ENCODE assay signal across 23 cellular contexts in the genomic region with DNA sequence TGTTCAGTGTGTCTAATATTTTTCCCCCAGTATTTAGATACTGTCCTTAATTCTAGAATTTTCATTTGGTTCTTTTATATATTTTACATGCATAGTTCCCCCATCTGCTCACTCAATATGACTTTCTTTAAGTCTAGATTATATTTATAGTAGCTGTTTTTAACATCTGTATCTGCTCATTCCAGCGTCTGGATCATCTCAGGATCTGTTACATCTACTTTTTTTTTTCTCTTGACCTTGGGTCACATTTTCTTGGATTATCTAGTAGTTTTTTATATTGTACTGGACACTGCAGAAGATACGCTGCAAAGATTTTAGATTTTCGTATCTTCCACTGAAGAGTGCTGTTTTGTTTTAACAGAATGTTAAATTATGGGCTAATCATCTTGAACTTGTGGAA. TPM values are rescaled to one million over a fixed set of nuclear protein-coding genes. Genes with fewer than 3 reads are reported as not detected.
DNase-seq lines count a peak whose midpoint lies in the region; ATAC-seq, FAIRE-seq and TF ChIP-seq lines count a peak whose summit lies in the region.
"Had no signal": no experiment of that assay in that cellular context is flagged by ENCODE, and none has a peak within 500 bp of the region (broad histone marks: within the 10 kb centered on the region; RNA-seq: fewer than 3 reads in every experiment).

No MANE protein-coding gene starts in this region.

- H3K14ac ChIP-seq in mesenchymal stem cell (ENCODE audit: low read length in 2 of 2), result no peak overlapping the region

- RAD21 ChIA-PET in GM12878 (lab: Charles Lee; ENCODE audit: unreplicated experiment), result no interaction called here

- H2AK5ac ChIP-seq in mesenchymal stem cell (ENCODE audit: low read length, severe bottlenecking), result no peak overlapping the region

- H3K9me3 ChIP-seq in GM12878 (replicated peaks; ENCODE audit: control insufficient read depth, insufficient read depth, low read length), result no peaks in the 10 kb centered on the region
- H3K9me3 ChIP-seq in mesenchymal stem cell (ENCODE audit: control insufficient read depth, low read length), result no peaks in the 10 kb centered on the region
- no peaks in the 10 kb centered on the region for H3K9me3 ChIP-seq in gastrocnemius medialis
- H3K9me3 ChIP-seq in osteoblast (ENCODE audit: low read depth, low read length), result no peaks in the 10 kb centered on the region
- H3K9me3 ChIP-seq: Caco-2 had no signal

- 96% methylated on average over 3 of the region's 3 CpGs for WGBS in GM12878 (ENCODE audit: insufficient coverage, insufficient replicate concordance, low lambda C conversion rate, missing lambda C conversion rate)
- 96% methylated on average over 2 of the region's 3 CpGs for WGBS in mesenchymal stem cell

- in situ Hi-C loops in GM12878 (cut with MboI) (no loop called here), gastrocnemius medialis (cut with MboI; ENCODE audit: low sequenced_read_pairs in 4 of 4) (no loop called here)

- H3K4ac ChIP-seq in mesenchymal stem cell (ENCODE audit: low read depth in 1 of 2, low read length in 2 of 2), result no peak overlapping the region

- H3K79me2 ChIP-seq in GM12878 (ENCODE audit: control insufficient read depth, insufficient read depth, low read length), result peaks cover 6% of the 10 kb centered on the region; the same call in 1 of the 2 replicates
- peaks cover 94% of the 10 kb centered on the region for H3K79me2 ChIP-seq in osteoblast (ENCODE audit: insufficient read depth, low read length)

- no peak for DNase-seq in GM12878 (ENCODE audit: low read depth, low spot score)
- DNase-seq in mesenchymal stem cell, result peak; percentile 24
- no peak for DNase-seq in gastrocnemius medialis
- no peak for DNase-seq in head of caudate nucleus
- DNase-seq in GM10266 (ENCODE audit: extremely low spot score), result no peak
- no peak for DNase-seq in osteoblast (ENCODE audit: insufficient read length, low spot score, missing footprints)
- DNase-seq: Caco-2; CD8-positive, alpha-beta T cell; EL; GDM1; Kasumi-1; NCI-H1092 treated with DMSO at 0.1 percent for 48 hours; NCI-H1436 treated with DMSO at 0.1 percent for 48 hours; NCI-H187 treated with DMSO at 0.1 percent for 48 hours; NCI-H524 treated with DMSO at 0.1 percent for 48 hours; NCI-H774; NK-92 treated with Interleukin-12 subunit alpha and Interleukin-12 subunit beta, amount 100 ng/mL, for 24 hours; PC-3 had no signal

- H3K36me3 ChIP-seq in GM12878 (ENCODE audit: control insufficient read depth in 2 of 2, insufficient read depth in 2 of 2, low read length in 1 of 2) (peaks cover 2 to 4% of the 10 kb centered on the region in 2 experiments; a peak in 3 of 4 replicates), mesenchymal stem cell (ENCODE audit: control insufficient read depth in 1 of 2, insufficient read depth in 2 of 2, low read depth in 1 of 2, low read length in 2 of 2) (peaks cover 2 to 8% of the 10 kb centered on the region in 2 experiments), gastrocnemius medialis (no peaks in the 10 kb centered on the region), osteoblast (ENCODE audit: insufficient read depth, low read length) (no peaks in the 10 kb centered on the region)

- FAIRE-seq in GM12878 (lab: Jason Lieb, UNC), result peak; percentile 18
- FAIRE-seq: GM12892, HepG2 had no signal

- intact Hi-C loops in GM12878 (cut with micrococcal nuclease; ENCODE audit: unreplicated experiment) (no loop called here), gastrocnemius medialis (cut with DNase I; ENCODE audit: low total_unique reads) (loop anchor here (2.0 kb wide), 1 partner anchor 19 kb away; no protein-coding TSS in a partner anchor), head of caudate nucleus (cut with DNase I) (no loop called here)

- SMC1A ChIA-PET in GM12878 (lab: Charles Lee; ENCODE audit: uncharacterized antibody, unreplicated experiment), result interaction anchor here (0.6 to 1.3 kb wide), 3 partner anchors 34 to 322 kb away, joined by 3 read pairs; no protein-coding TSS in a partner anchor

- CTCF ChIA-PET in GM12878 (lab: Yijun Ruan, JAX), result interaction anchor here (0.6 kb wide), 1 partner anchor 13 kb away, joined by 3 read pairs; no protein-coding TSS in a partner anchor

- H2AFZ ChIP-seq in GM12878 (ENCODE audit: control insufficient read depth, low read depth, low read length), result no peak overlapping the region
- no peak overlapping the region for H2AFZ ChIP-seq in mesenchymal stem cell (ENCODE audit: low read depth, low read length)
- H2AFZ ChIP-seq in osteoblast (ENCODE audit: low read length), result no peak overlapping the region

- no peak for TF ChIP-seq RAD21 in GM12878 (IDR thresholded peaks at IDR 0.05; ENCODE audit: insufficient read depth, low read depth, low read length)

- H4K91ac ChIP-seq in mesenchymal stem cell (ENCODE audit: low read length), result no peak overlapping the region

- no peak overlapping the region for H3K4me2 ChIP-seq in GM12878 (ENCODE audit: control insufficient read depth, insufficient read depth)
- H3K4me2 ChIP-seq in mesenchymal stem cell (ENCODE audit: low read length, poor library complexity, severe bottlenecking), result no peak overlapping the region
- H3K4me2 ChIP-seq in osteoblast (ENCODE audit: insufficient read depth, low read length), result no peak overlapping the region

- ATAC-seq in GM12878 (no peak), gastrocnemius medialis (no peak), HG03159 (IDR thresholded peaks at IDR 0.05; ENCODE audit: unreplicated experiment) (no peak)
- ATAC-seq: CD8-positive, alpha-beta T cell; HCT116; HepG2; PC-3 had no signal

- H2BK5ac ChIP-seq in mesenchymal stem cell (ENCODE audit: low read depth, low read length, poor library complexity, severe bottlenecking), result no peak overlapping the region

- no peak overlapping the region for H3K23ac ChIP-seq in mesenchymal stem cell (ENCODE audit: low read length in 2 of 2)

- H3K18ac ChIP-seq in mesenchymal stem cell (ENCODE audit: low read depth in 1 of 2, low read length in 2 of 2), result no peak overlapping the region

- POLR2A ChIA-PET in GM12878 (lab: Charles Lee), result no interaction called here

- H2BK120ac ChIP-seq in mesenchymal stem cell (ENCODE audit: low read depth, low read length), result no peak overlapping the region

- no peak for TF ChIP-seq EP300 in GM12878 (IDR thresholded peaks at IDR 0.05; ENCODE audit: borderline replicate concordance in 1 of 2, control insufficient read depth in 1 of 2, low read depth in 2 of 2, low read length in 2 of 2)

- no peak overlapping the region for H2BK12ac ChIP-seq in mesenchymal stem cell (ENCODE audit: low read length in 2 of 2)

- no TSS peak for BruUV-seq in GM12878 (replicated peaks; lab: Mats Ljungman, UMichigan)

- no peak overlapping the region for H4K8ac ChIP-seq in mesenchymal stem cell (ENCODE audit: low read length)

- H3K9ac ChIP-seq in GM12878 (ENCODE audit: control insufficient read depth, insufficient read depth, low read length), result no peak overlapping the region
- H3K9ac ChIP-seq in mesenchymal stem cell (ENCODE audit: low read length), result no peak overlapping the region

- H3K27ac ChIP-seq in GM12878 (ENCODE audit: control insufficient read depth, insufficient read depth) (no peak overlapping the region), mesenchymal stem cell (ENCODE audit: low read length, poor library complexity, severe bottlenecking) (no peak overlapping the region), gastrocnemius medialis (peak overlapping the region; percentile 60 to 80 (median 66)), osteoblast (ENCODE audit: low read depth, low read length) (no peak overlapping the region)
- H3K27ac ChIP-seq: C4-2B had no signal

- no peak overlapping the region for H3K4me3 ChIP-seq in GM12878
- H3K4me3 ChIP-seq in mesenchymal stem cell (ENCODE audit: insufficient read depth in 1 of 2, low read depth in 1 of 2, low read length in 2 of 2), result no peak overlapping the region
- no peak overlapping the region for H3K4me3 ChIP-seq in gastrocnemius medialis
- no peak overlapping the region for H3K4me3 ChIP-seq in osteoblast (ENCODE audit: insufficient read depth, low read length)

- H3K79me1 ChIP-seq in mesenchymal stem cell (replicated peaks; ENCODE audit: low read length, poor library complexity, severe bottlenecking), result peaks cover 19% of the 10 kb centered on the region

- H3K27me3 ChIP-seq in GM12878 (replicated peaks in 1 of 2; ENCODE audit: control insufficient read depth in 2 of 2, insufficient read depth in 2 of 2, low read length in 1 of 2) (no peaks in the 10 kb centered on the region), mesenchymal stem cell (ENCODE audit: control insufficient read depth in 1 of 2, insufficient read depth in 1 of 2, low read length in 2 of 2) (no peaks in the 10 kb centered on the region), gastrocnemius medialis (no peaks in the 10 kb centered on the region), osteoblast (ENCODE audit: insufficient read depth, low read length) (no peaks in the 10 kb centered on the region)

- H2BK15ac ChIP-seq in mesenchymal stem cell (ENCODE audit: low read depth, poor library complexity, severe bottlenecking), result no peak overlapping the region

- TF ChIP-seq POLR2A in GM12878 (IDR thresholded peaks at IDR 0.05; ENCODE audit: low read depth, low read length), result no peak
- no peak for TF ChIP-seq POLR2A in gastrocnemius medialis (IDR thresholded peaks at IDR 0.05)

- H3K4me1 ChIP-seq in GM12878 (ENCODE audit: control insufficient read depth, insufficient read depth, low read length) (no peaks in the 10 kb centered on the region), mesenchymal stem cell (ENCODE audit: control insufficient read depth, insufficient read depth, low read depth, low read length) (no peaks in the 10 kb centered on the region), gastrocnemius medialis (peaks cover 33 to 54% of the 10 kb centered on the region in 2 donors), osteoblast (ENCODE audit: insufficient read depth, low read length) (no peaks in the 10 kb centered on the region)

- H4K20me1 ChIP-seq in GM12878 (ENCODE audit: control insufficient read depth, insufficient read depth), result no peaks in the 10 kb centered on the region; the same call in none of the 2 replicates
- H4K20me1 ChIP-seq in osteoblast (ENCODE audit: insufficient read depth, low read length), result peaks cover 51% of the 10 kb centered on the region

- TF ChIP-seq CTCF in GM12878 (IDR thresholded peaks at IDR 0.05 in 2 of 3, conservative IDR thresholded peaks at IDR 0.05 in 1 of 3; ENCODE audit: control insufficient read depth in 2 of 3, extremely low read depth in 1 of 3, insufficient read depth in 1 of 3, low read depth in 3 of 3, low read length in 3 of 3) (no peak), gastrocnemius medialis (IDR thresholded peaks at IDR 0.05 in 4 of 5, conservative IDR thresholded peaks at IDR 0.05 in 1 of 5) (no peak), GM10266 (IDR thresholded peaks at IDR 0.05; ENCODE audit: control insufficient read depth, insufficient read depth, low read depth, missing control alignments) (no peak), osteoblast (IDR thresholded peaks at IDR 0.05; ENCODE audit: extremely low read depth, low read depth, low read length) (no peak)

RNA-seq across cellular contexts. Expression of a gene that starts 20.7 kb away (rescaled TPM):
- 18.0 and 18.5 TPM in 2 replicates for total RNA-seq in GM12878 (2013; cell fraction: nucleolus; rRNA removed)
- total RNA-seq in GM12878 (2014; rRNA removed), result 9.6 and 9.8 TPM in 2 replicates
- 10.6 and 11.0 TPM in 2 replicates for total RNA-seq in GM12878 (2014; rRNA removed; fragmentation: Illumina TruSeq; extraction: Trizol)
- total RNA-seq in GM12878 (2021), result 10.1 and 10.2 TPM in 2 replicates
- 2.9 TPM for polyA plus RNA-seq in GM12878 (2011; ENCODE audit: low read depth)
- polyA plus RNA-seq in GM12878 (2011; rRNA removed), result 11.7 and 15.7 TPM in 2 replicates
- 4.7 and 4.8 TPM in 2 replicates for polyA plus RNA-seq in GM12878 (2011; cell fraction: cytosol; rRNA removed)
- 6.0 and 7.6 TPM in 2 replicates for polyA plus RNA-seq in GM12878 (2011; cell fraction: nucleus; rRNA removed)
- 4.5 and 4.9 TPM in 2 replicates for polyA plus RNA-seq in GM12878 (2012)
- 7.7 and 9.2 TPM in 2 replicates for polyA plus RNA-seq in GM12878 (2014; fragmentation: Illumina TruSeq; extraction: Trizol)
- polyA plus RNA-seq in GM12878 (2014; fragmentation: Nextera tagmentation; extraction: Ambion mirVana), result 1 to 10 TPM; 2.7 to 3.7 TPM
- polyA plus RNA-seq in GM12878 (2014; rRNA removed), result 7.9 TPM in 2 replicates
- polyA plus RNA-seq in GM12878 (2016; fragmentation: Nextera tagmentation; extraction: Ambion mirVana), result 10 to 100 TPM; 11.7 to 12.0 TPM
- polyA minus RNA-seq in GM12878 (2011; rRNA and poly(A)+ RNA removed), result 20.8 and 23.3 TPM in 2 replicates
- 4.5 and 5.2 TPM in 2 replicates for polyA minus RNA-seq in GM12878 (2011; cell fraction: cytosol; rRNA and poly(A)+ RNA removed)
- polyA minus RNA-seq in GM12878 (2011; cell fraction: nucleus; rRNA and poly(A)+ RNA removed), result 11.8 and 20.2 TPM in 2 replicates
- polyA plus RNA-seq in mesenchymal stem cell (2013, experiment 1 of 2), result 16.4 TPM
- polyA plus RNA-seq in mesenchymal stem cell (2013, experiment 2 of 2), result 16.1 TPM
- total RNA-seq in gastrocnemius medialis, result 10 to 100 TPM in 1 of 4 donors, 1 to 10 TPM in 3; 8.0 to 10.9 (median 9.3) TPM
- total RNA-seq in osteoblast, result 23.9 and 26.2 TPM in 2 replicates

RNA-seq across cellular contexts. Expression of a gene that starts 58.8 kb away (rescaled TPM):
- 50.4 and 50.9 TPM in 2 replicates for total RNA-seq in GM12878 (2013; cell fraction: nucleolus; rRNA removed)
- total RNA-seq in GM12878 (2014; rRNA removed) (6.2 and 8.4 TPM in 2 replicates), GM12878 (2014; rRNA removed; fragmentation: Illumina TruSeq; extraction: Trizol) (14.2 and 15.3 TPM in 2 replicates), GM12878 (2021) (27.0 and 28.0 TPM in 2 replicates), gastrocnemius medialis (10 to 100 TPM; 30.4 to 37.7 (median 32.8) TPM), osteoblast (12.4 and 14.5 TPM in 2 replicates)
- 14.0 TPM for polyA plus RNA-seq in GM12878 (2011; ENCODE audit: low read depth)
- polyA plus RNA-seq in GM12878 (2011; rRNA removed) (22.7 and 30.7 TPM in 2 replicates), GM12878 (2014; fragmentation: Illumina TruSeq; extraction: Trizol) (28.6 and 40.3 TPM in 2 replicates), GM12878 (2014; fragmentation: Nextera tagmentation; extraction: Ambion mirVana) (10 to 100 TPM in 1 of 2 experiments, 1 to 10 TPM in 1; 3.2 to 10.7 TPM), GM12878 (2014; rRNA removed) (18.2 and 18.3 TPM in 2 replicates), GM12878 (2016; fragmentation: Nextera tagmentation; extraction: Ambion mirVana) (10 to 100 TPM; 26.8 to 28.2 TPM)
- polyA plus RNA-seq in GM12878 (2011; cell fraction: cytosol; rRNA removed), result 14.6 and 20.7 TPM in 2 replicates
- polyA plus RNA-seq in GM12878 (2011; cell fraction: nucleus; rRNA removed), result 17.2 and 18.4 TPM in 2 replicates
- 18.6 and 22.0 TPM in 2 replicates for polyA plus RNA-seq in GM12878 (2012)
- polyA minus RNA-seq in GM12878 (2011; rRNA and poly(A)+ RNA removed), result 14.4 and 17.3 TPM in 2 replicates
- polyA minus RNA-seq in GM12878 (2011; cell fraction: cytosol; rRNA and poly(A)+ RNA removed), result 7.9 and 8.4 TPM in 2 replicates
- 13.2 and 17.6 TPM in 2 replicates for polyA minus RNA-seq in GM12878 (2011; cell fraction: nucleus; rRNA and poly(A)+ RNA removed)
- polyA plus RNA-seq in mesenchymal stem cell (2013, experiment 1 of 2), result 27.2 TPM
- polyA plus RNA-seq in mesenchymal stem cell (2013, experiment 2 of 2), result 28.8 TPM

Comparison
In these comparisons a context has a peak if more than half of its experiments do, and no peak if none do; other contexts are left out.
1. H3K27ac ChIP-seq: peak in gastrocnemius medialis (4 of 4); none in GM12878 (single experiment), mesenchymal stem cell (single experiment) and osteoblast (single experiment).